In the genomic region with DNA sequence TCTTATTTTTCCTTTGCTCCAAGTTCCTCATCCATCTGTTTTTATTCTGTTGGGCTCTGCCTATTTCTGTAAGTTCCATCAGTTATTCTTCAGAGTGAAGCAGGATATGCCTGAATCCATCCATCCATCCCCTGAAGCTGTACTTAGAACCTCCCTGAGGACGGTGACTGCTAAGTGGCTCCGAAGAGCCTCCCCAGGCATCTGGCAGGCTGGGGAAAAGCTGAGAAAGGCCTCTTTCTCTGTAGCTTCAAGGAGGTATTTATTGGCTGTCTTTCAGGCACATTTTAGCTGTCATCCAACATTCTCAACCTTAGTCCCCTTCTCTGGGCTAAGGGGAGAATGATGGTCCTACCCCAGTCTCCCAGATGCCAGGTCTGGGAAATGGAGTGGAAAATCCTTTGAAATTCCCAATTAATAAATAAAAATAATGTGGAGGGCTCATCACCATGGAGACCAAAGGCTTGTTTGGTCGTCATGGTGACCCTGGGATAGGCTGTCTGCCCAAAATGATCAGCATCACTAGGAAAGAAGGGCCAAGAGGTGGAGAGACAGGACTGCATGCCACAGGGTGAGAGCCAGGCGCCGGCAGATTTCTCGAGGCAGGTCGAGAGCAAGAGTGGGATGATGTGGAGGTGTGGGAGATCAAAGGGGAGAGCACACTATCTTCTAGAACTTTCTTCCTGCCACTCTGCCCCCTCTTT, we compare ENCODE assay signal across 15 cellular contexts.
DNase-seq lines count a peak whose midpoint lies in the region; ATAC-seq lines count a peak whose summit lies in the region.
"Had no signal": no experiment of that assay in that cellular context is flagged by ENCODE, and none has a peak within 500 bp of the region (broad histone marks: within the 10 kb centered on the region; RNA-seq: fewer than 3 reads in every experiment).

No MANE protein-coding gene starts in this region.

- peak; percentile 4 for DNase-seq in NCI-H146 (lab: John Stamatoyannopoulos, UW)
- DNase-seq in NCI-H146 treated with DMSO at 0.1 percent for 48 hours (lab: John Stamatoyannopoulos, UW; ENCODE audit: unreplicated experiment) = no peak
- DNase-seq in NCI-H446 (lab: John Stamatoyannopoulos, UW) = peak; percentile 71 to 80
- peak; percentile 43 to 68 for DNase-seq in hippocampal formation (lab: John Stamatoyannopoulos, UW)
- DNase-seq in pons (ENCODE audit: low spot score) = peak; percentile 53
- no peak for DNase-seq in SIG-M5 (lab: John Stamatoyannopoulos, UW)
- DNase-seq in GOT3 (lab: John Stamatoyannopoulos, UW) = no peak
- DNase-seq: activated CD4-positive, alpha-beta T cell treated with anti-CD3 and anti-CD28 coated beads, Interleukin-2, amount 50 U/mL, for 48 hours; CD8-positive, alpha-beta memory T cell; naive B cell; testis had no signal

- no peak for ATAC-seq in GM21737 (IDR thresholded peaks at IDR 0.05; ENCODE audit: unreplicated experiment)
- ATAC-seq: A549; activated T-helper 17 cell treated with anti-CD3 and anti-CD28 coated beads, Interleukin-2, amount 50 U/mL, for 72 hours; left lobe of liver had no signal

Comparison
In these comparisons a context has a peak if more than half of its experiments do, and no peak if none do; other contexts are left out.
1. DNase-seq: peak in NCI-H146 (single experiment), NCI-H446 (2 of 2), hippocampal formation (2 of 2) and pons (single experiment); none in NCI-H146 treated with DMSO at 0.1 percent for 48 hours (single experiment), SIG-M5 (single experiment) and GOT3 (single experiment).